Comparison of ENCODE assay signal across 8 cellular contexts in genomic region chr3:115092220-115092791, GRCh38. TPM values are rescaled to one million over a fixed set of nuclear protein-coding genes. Genes with fewer than 3 reads are reported as not detected.
DNase-seq lines count a peak whose midpoint lies in the region; ATAC-seq, FAIRE-seq and TF ChIP-seq lines count a peak whose summit lies in the region.

No MANE protein-coding gene starts in this region.

- ATAC-seq in GM19455 (IDR thresholded peaks at IDR 0.05; ENCODE audit: unreplicated experiment) (peak; percentile 70), aorta (ENCODE audit: low FRiP score) (peak; percentile 95)

- in situ Hi-C loops in Caki2 (cut with HindIII; ENCODE audit: low pct_unique_long_range_greater_than_20kb, low sequenced_read_pairs), result no loop called here

- TF ChIP-seq CTCF in PC-9 (conservative IDR thresholded peaks at IDR 0.05) (peak; percentile 75), parathyroid adenoma (IDR thresholded peaks at IDR 0.05) (peak; percentile 70)

- H3K36me3 ChIP-seq in PC-9 (ENCODE audit: low read depth), result no peaks in the 10 kb centered on the region
- no peaks in the 10 kb centered on the region for H3K36me3 ChIP-seq in parathyroid adenoma (ENCODE audit: control insufficient read depth, insufficient read depth, low read length)
- no peaks in the 10 kb centered on the region for H3K36me3 ChIP-seq in aorta (ENCODE audit: control insufficient read depth in 1 of 2, insufficient read depth in 2 of 2, low read length in 1 of 2)

- intact Hi-C loops in PC-9 (cut with micrococcal nuclease; ENCODE audit: unreplicated experiment), result loop anchor here (1.0 to 5.0 kb wide), 4 partner anchors 78 to 722 kb away; no protein-coding TSS in a partner anchor
- intact Hi-C loops in aorta (cut with DNase I), result loop anchor here (2.0 to 10.0 kb wide), 4 partner anchors 52 to 710 kb away; partner anchors contain the start of gene ZBTB20 (in 1 of the 2)

- no TSS peak for BruUV-seq in PC-9 (replicated peaks; lab: Mats Ljungman, UMichigan)

- H3K27ac ChIP-seq in PC-9, result no peak overlapping the region
- H3K27ac ChIP-seq in parathyroid adenoma, result peak overlapping the region; percentile 13
- H3K27ac ChIP-seq in aorta (ENCODE audit: low read depth in 1 of 2, low read length in 2 of 2), result no peak overlapping the region

- 11 to 12% methylated on average over 4 of the region's 4 CpGs for WGBS in aorta, 2 donors

- no peak for FAIRE-seq in HTR-8/SVneo (lab: Jason Lieb, UNC)
- peak; percentile 80 for FAIRE-seq in frontal cortex (lab: Jason Lieb, UNC)

- H3K27me3 ChIP-seq in PC-9 (ENCODE audit: insufficient read depth, low read depth) (no peaks in the 10 kb centered on the region), parathyroid adenoma (ENCODE audit: control insufficient read depth, insufficient read depth, low read length) (no peaks in the 10 kb centered on the region), aorta (ENCODE audit: control insufficient read depth in 1 of 2, insufficient read depth in 2 of 2, low read length in 1 of 2) (no peaks in the 10 kb centered on the region)

- H3K9ac ChIP-seq in parathyroid adenoma, result no peak overlapping the region

- POLR2A ChIA-PET in PC-9 (lab: Charles Lee; ENCODE audit: unreplicated experiment), result no interaction called here

- H3K4me3 ChIP-seq in PC-9 (no peak overlapping the region), parathyroid adenoma (ENCODE audit: low read depth, low read length) (no peak overlapping the region), aorta (ENCODE audit: low read length in 2 of 2) (no peak overlapping the region)

- H3K9me3 ChIP-seq in PC-9 (ENCODE audit: insufficient read depth, low read depth), result no peaks in the 10 kb centered on the region
- no peaks in the 10 kb centered on the region for H3K9me3 ChIP-seq in parathyroid adenoma (ENCODE audit: control insufficient read depth, low read length)
- H3K9me3 ChIP-seq in aorta (ENCODE audit: control insufficient read depth, low read length), result no peaks in the 10 kb centered on the region

- no peak overlapping the region for H2AFZ ChIP-seq in PC-9
- no peak overlapping the region for H2AFZ ChIP-seq in parathyroid adenoma

- CTCF ChIA-PET in PC-9 (lab: Charles Lee), result interaction anchor here (1.2 kb wide), 1 partner anchor 30 kb away, joined by 3 read pairs; no protein-coding TSS in a partner anchor

- no peaks in the 10 kb centered on the region for H3K4me1 ChIP-seq in PC-9 (replicated peaks; ENCODE audit: insufficient read depth)
- peaks cover 7% of the 10 kb centered on the region for H3K4me1 ChIP-seq in parathyroid adenoma
- H3K4me1 ChIP-seq in aorta (ENCODE audit: control insufficient read depth in 1 of 2, insufficient read depth in 2 of 2, low read length in 2 of 2), result peaks cover 3% of the 10 kb centered on the region in 2 donors

- no peaks in the 10 kb centered on the region for H3F3A ChIP-seq in PC-9 (ENCODE audit: insufficient read depth, low read depth)

- H3K79me2 ChIP-seq in PC-9 (ENCODE audit: low read depth), result no peaks in the 10 kb centered on the region
- peaks cover 11% of the 10 kb centered on the region for H3K79me2 ChIP-seq in parathyroid adenoma

- no peaks in the 10 kb centered on the region for H4K20me1 ChIP-seq in PC-9 (ENCODE audit: insufficient read depth)

- H3K9me2 ChIP-seq in PC-9 (ENCODE audit: insufficient read depth), result no peaks in the 10 kb centered on the region

- H3K4me2 ChIP-seq in PC-9, result no peak overlapping the region
- H3K4me2 ChIP-seq in parathyroid adenoma (ENCODE audit: low read length), result no peak overlapping the region

- peak; percentile 53 for DNase-seq in Caki2 (ENCODE audit: low read depth)
- DNase-seq in HTR-8/SVneo (ENCODE audit: insufficient read length, low spot score), result peak; percentile 21
- peak in 1 of 2 experiments; percentile 40 for DNase-seq in PC-9
- DNase-seq in activated naive CD4-positive, alpha-beta T cell treated with Interleukin-2 at 50 U/mL for 16 hours, result peak; percentile 63
- peak; percentile 10 to 16 for DNase-seq in frontal cortex (ENCODE audit: low spot score in 2 of 2)
- peak; percentile 74 to 79 for DNase-seq in aorta

RNA-seq across cellular contexts. Expression of gene ZBTB20, which starts 54.8 kb away (rescaled TPM):
- 10.0 and 14.9 TPM in 2 replicates for total RNA-seq in Caki2 (2014; rRNA removed; shearing (Covaris generic); ENCODE audit: low replicate concordance)
- total RNA-seq in PC-9 (2021) (23.4 and 26.5 TPM in 2 replicates), frontal cortex (39.9 TPM), aorta (100 to 1,000 TPM in 1 of 2 donors, 10 to 100 TPM in 1; 99.6 to 128 TPM)
- polyA plus RNA-seq in aorta, result 1 to 10 TPM in 1 of 2 donors, under 1 TPM in 1; 0.69 to 3.8 TPM
